ENCODE assay signal across 8 cellular contexts in genomic region chr17:8153957-8154607, GRCh38. TPM values are rescaled to one million over a fixed set of nuclear protein-coding genes. Genes with fewer than 3 reads are reported as not detected.
DNase-seq lines count a peak whose midpoint lies in the region; ATAC-seq, FAIRE-seq and TF ChIP-seq lines count a peak whose summit lies in the region.

No MANE protein-coding gene starts in this region.

- no peak for TF ChIP-seq CTCF in choroid plexus epithelial cell (conservative IDR thresholded peaks at IDR 0.05; ENCODE audit: low read depth, low read length)
- TF ChIP-seq CTCF in kidney (IDR thresholded peaks at IDR 0.05; ENCODE audit: borderline replicate concordance, extremely low read depth, insufficient read depth), result no peak
- no peak for TF ChIP-seq CTCF in spleen (IDR thresholded peaks at IDR 0.05 in 8 of 11, conservative IDR thresholded peaks at IDR 0.05 in 3 of 11)

- peak overlapping the region; percentile 99 to 100 for H3K27ac ChIP-seq in kidney (ENCODE audit: low read depth in 2 of 2, low read length in 2 of 2)
- H3K27ac ChIP-seq in spleen, result peak overlapping the region; percentile 96 to 100 (median 98)

- intact Hi-C loops in kidney (cut with DNase I), result no loop called here
- intact Hi-C loops in spleen (cut with DNase I; ENCODE audit: low total_unique reads), result no loop called here

- peak; percentile 16 for TF ChIP-seq POLR2A in GM10847 (IDR thresholded peaks at IDR 0.05; ENCODE audit: extremely low read depth, insufficient read length)
- TF ChIP-seq POLR2A in spleen (IDR thresholded peaks at IDR 0.05), result peak in 1 of 3 donors; percentile 67

- no peaks in the 10 kb centered on the region for H3K27me3 ChIP-seq in spleen (replicated peaks in 1 of 7)

- 8 to 12% (median 9%) methylated on average over 10 to 22 of the region's 22 CpGs for WGBS in spleen, 5 donors

- peaks cover 21 to 34% of the 10 kb centered on the region in 2 donors for H3K4me1 ChIP-seq in kidney (ENCODE audit: control insufficient read depth in 1 of 2, insufficient read depth in 1 of 2, low read depth in 1 of 2, low read length in 2 of 2)
- peaks cover 55 to 93% (median 83%) of the 10 kb centered on the region in 6 donors for H3K4me1 ChIP-seq in spleen

- ATAC-seq in GM18868 (IDR thresholded peaks at IDR 0.05; ENCODE audit: unreplicated experiment), result no peak

- DNase-seq in NCI-H2196 treated with DMSO at 0.1 percent for 48 hours (lab: John Stamatoyannopoulos, UW; ENCODE audit: unreplicated experiment), result peak; percentile 60
- peak; percentile 85 to 87 for DNase-seq in activated CD4-positive, alpha-beta T cell treated with anti-CD3 and anti-CD28 coated beads for 4 hours
- peak; percentile 100 for DNase-seq in choroid plexus epithelial cell (ENCODE audit: low read depth)
- DNase-seq in kidney, result peak; percentile 100
- peak; percentile 97 for DNase-seq in spleen
- DNase-seq in NCI-H2081 (lab: John Stamatoyannopoulos, UW), result no peak

- H3K36me3 ChIP-seq in kidney (ENCODE audit: control insufficient read depth in 1 of 2, insufficient read depth in 2 of 2, low read length in 2 of 2) (peaks cover 13 to 25% of the 10 kb centered on the region in 2 donors), spleen (peaks cover 6 to 42% (median 14%) of the 10 kb centered on the region in 6 donors)

- H3K4me3 ChIP-seq in choroid plexus epithelial cell (ENCODE audit: low read depth, low read length), result peak overlapping the region; percentile 90
- H3K4me3 ChIP-seq in kidney (ENCODE audit: low read length in 2 of 2), result peak overlapping the region; percentile 99
- H3K4me3 ChIP-seq in spleen, result peak overlapping the region in 7 of 8 donors; percentile 39 to 79 (median 47)

- H3K9me3 ChIP-seq in kidney (ENCODE audit: control insufficient read depth in 1 of 2, low read length in 2 of 2), result no peaks in the 10 kb centered on the region
- no peaks in the 10 kb centered on the region for H3K9me3 ChIP-seq in spleen

- FAIRE-seq in kidney (lab: Jason Lieb, UNC), result peak; percentile 90

- peak overlapping the region; percentile 87 to 99 for H3K9ac ChIP-seq in kidney (ENCODE audit: low read length in 2 of 2)

RNA-seq across cellular contexts. Expression of gene PER1, which starts 1.9 kb away (rescaled TPM):
- total RNA-seq in kidney, result 161 TPM
- polyA plus RNA-seq in kidney (ENCODE audit: insufficient read depth, low read depth, low replicate concordance), result 25.2 TPM
- 100 to 1,000 TPM in 2 of 7 donors, 10 to 100 TPM in 5; 68.0 to 213 (median 73.5) TPM for total RNA-seq in spleen
- polyA plus RNA-seq in spleen, result 10 to 100 TPM; 12.6 to 83.0 (median 17.5) TPM

RNA-seq across cellular contexts. Expression of gene VAMP2, which starts 8.7 kb away (rescaled TPM):
- 107 TPM for total RNA-seq in kidney
- polyA plus RNA-seq in kidney (ENCODE audit: insufficient read depth, low read depth, low replicate concordance), result 124 TPM
- total RNA-seq in spleen, result 10 to 100 TPM; 37.5 to 94.8 (median 65.7) TPM
- polyA plus RNA-seq in spleen, result 10 to 100 TPM; 38.7 to 57.8 (median 38.8) TPM

RNA-seq across cellular contexts. Expression of gene TMEM107, which starts 22.1 kb away (rescaled TPM):
- total RNA-seq in kidney, result 23.4 TPM
- polyA plus RNA-seq in kidney (ENCODE audit: insufficient read depth, low read depth, low replicate concordance), result 24.6 TPM
- total RNA-seq in spleen, result 10 to 100 TPM; 13.0 to 42.2 (median 22.4) TPM
- 10 to 100 TPM in 2 of 3 donors, 1 to 10 TPM in 1; 8.1 to 14.0 (median 11.9) TPM for polyA plus RNA-seq in spleen

RNA-seq across cellular contexts. Expression of gene HES7, which starts 30.2 kb away (rescaled TPM):
- 0.25 TPM for total RNA-seq in kidney
- not detected for polyA plus RNA-seq in kidney (ENCODE audit: insufficient read depth, low read depth, low replicate concordance)
- under 1 TPM in 2 of 7 donors, not detected in 5; 0.41 to 0.67 TPM for total RNA-seq in spleen
- under 1 TPM; 0.04 to 0.53 (median 0.32) TPM for polyA plus RNA-seq in spleen

RNA-seq across cellular contexts. Expression of gene ALOXE3, which starts 35.8 kb away (rescaled TPM):
- total RNA-seq in kidney, result not detected
- polyA plus RNA-seq in kidney (ENCODE audit: insufficient read depth, low read depth, low replicate concordance), result not detected
- total RNA-seq in spleen, result not detected
- under 1 TPM in 1 of 3 donors, not detected in 2; 0.03 TPM for polyA plus RNA-seq in spleen

Comparison
In these comparisons a context has a peak if more than half of its experiments do, and no peak if none do; other contexts are left out.
1. DNase-seq: peak in NCI-H2196 treated with DMSO at 0.1 percent for 48 hours (single experiment), activated CD4-positive, alpha-beta T cell treated with anti-CD3 and anti-CD28 coated beads for 4 hours (2 of 2), choroid plexus epithelial cell (single experiment), kidney (single experiment) and spleen (single experiment); none in NCI-H2081 (0 of 2).
2. H3K4me3 ChIP-seq: peak in every context shown above with its lines; median percentile 99 in kidney; 90 in choroid plexus epithelial cell; 47 in spleen.